18 cellular contexts compared by ENCODE assay signal in the genomic region with DNA sequence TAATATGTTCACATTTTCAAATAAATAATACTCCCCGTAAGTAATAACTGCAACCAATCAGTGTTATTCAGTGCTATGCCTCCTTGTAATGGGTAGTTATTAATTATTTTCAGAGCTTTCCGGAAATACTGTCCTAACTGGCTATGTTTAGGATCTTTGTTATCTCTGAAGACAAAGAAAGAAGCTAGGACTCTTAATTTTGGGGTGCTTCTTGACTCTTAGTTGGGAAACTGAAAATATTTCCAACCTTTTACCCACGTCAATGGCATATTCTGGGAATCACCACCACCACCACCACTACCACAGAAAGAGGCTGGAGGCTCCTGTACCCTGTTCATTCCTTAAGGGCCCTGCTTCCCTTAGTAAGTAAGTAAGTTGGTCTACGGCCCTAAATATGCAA. TPM values are rescaled to one million over a fixed set of nuclear protein-coding genes. Genes with fewer than 3 reads are reported as not detected.
DNase-seq lines count a peak whose midpoint lies in the region; ATAC-seq and TF ChIP-seq lines count a peak whose summit lies in the region.
"Had no signal": no experiment of that assay in that cellular context is flagged by ENCODE, and none has a peak within 500 bp of the region (broad histone marks: within the 10 kb centered on the region; RNA-seq: fewer than 3 reads in every experiment).

No MANE protein-coding gene starts in this region.

- H3K27me3 Mint-ChIP-seq in natural killer cell (ENCODE audit: low read depth in 2 of 2) (no peaks in the 10 kb centered on the region), memory B cell (no peaks in the 10 kb centered on the region)
- H3K27me3 Mint-ChIP-seq in natural killer cell treated with Interleukin-12 subunit alpha and Interleukin-12 subunit beta and Interleukin-15 and Interleukin-18, amount 100 ng/mL, for 72 hours: no peaks in the 10 kb centered on the region
- no peaks in the 10 kb centered on the region for H3K27me3 Mint-ChIP-seq in activated CD8-positive, alpha-beta T cell treated with anti-CD3 and anti-CD28 coated beads for 36 hours
- H3K27me3 Mint-ChIP-seq: IgD-negative memory B cell had no signal

- no peak for TF ChIP-seq CTCF in natural killer cell (IDR thresholded peaks at IDR 0.05)
- no peak for TF ChIP-seq CTCF in activated CD8-positive, alpha-beta T cell treated with anti-CD3 and anti-CD28 coated beads for 36 hours (IDR thresholded peaks at IDR 0.05)

- H3K9me3 Mint-ChIP-seq in natural killer cell: no peaks in the 10 kb centered on the region
- H3K9me3 Mint-ChIP-seq in natural killer cell treated with Interleukin-12 subunit alpha and Interleukin-12 subunit beta and Interleukin-15 and Interleukin-18, amount 100 ng/mL, for 72 hours: no peaks in the 10 kb centered on the region
- H3K9me3 Mint-ChIP-seq in activated CD8-positive, alpha-beta T cell treated with anti-CD3 and anti-CD28 coated beads for 36 hours: no peaks in the 10 kb centered on the region
- H3K9me3 Mint-ChIP-seq in memory B cell: no peaks in the 10 kb centered on the region
- H3K9me3 Mint-ChIP-seq: IgD-negative memory B cell had no signal

- no peak for ATAC-seq in natural killer cell
- no peak for ATAC-seq in natural killer cell treated with Interleukin-12 subunit alpha and Interleukin-12 subunit beta and Interleukin-15 and Interleukin-18, amount 100 ng/mL, for 72 hours
- no peak for ATAC-seq in activated CD8-positive, alpha-beta T cell treated with anti-CD3 and anti-CD28 coated beads for 36 hours
- no peak for ATAC-seq in memory B cell (ENCODE audit: low read depth)
- ATAC-seq in GM21529 (IDR thresholded peaks at IDR 0.05; ENCODE audit: unreplicated experiment): no peak
- ATAC-seq: GM12878 had no signal

- H3K36me3 Mint-ChIP-seq in natural killer cell (peaks cover 10% of the 10 kb centered on the region), memory B cell (peaks cover 31% of the 10 kb centered on the region)
- H3K36me3 Mint-ChIP-seq in natural killer cell treated with Interleukin-12 subunit alpha and Interleukin-12 subunit beta and Interleukin-15 and Interleukin-18, amount 100 ng/mL, for 72 hours: peaks cover 26% of the 10 kb centered on the region
- peaks cover 47% of the 10 kb centered on the region for H3K36me3 Mint-ChIP-seq in activated CD8-positive, alpha-beta T cell treated with anti-CD3 and anti-CD28 coated beads for 36 hours (ENCODE audit: low read depth)

- intact Hi-C loops in natural killer cell (cut with micrococcal nuclease): no loop called here
- intact Hi-C loops in activated CD8-positive, alpha-beta T cell treated with anti-CD3 and anti-CD28 coated beads for 36 hours (cut with micrococcal nuclease): no loop called here

- POLR2A ChIA-PET in activated CD8-positive, alpha-beta T cell treated with anti-CD3 and anti-CD28 coated beads for 36 hours (lab: Charles Lee): interaction anchor here (0.7 kb wide), 1 partner anchor 28 kb away, joined by 3 read pairs; no protein-coding TSS in a partner anchor

- H3K27ac Mint-ChIP-seq in natural killer cell (peak overlapping the region; percentile 5 to 10), memory B cell (peak overlapping the region; percentile 75)
- H3K27ac Mint-ChIP-seq in natural killer cell treated with Interleukin-12 subunit alpha and Interleukin-12 subunit beta and Interleukin-15 and Interleukin-18, amount 100 ng/mL, for 72 hours: no peak overlapping the region
- H3K27ac Mint-ChIP-seq in activated CD8-positive, alpha-beta T cell treated with anti-CD3 and anti-CD28 coated beads for 36 hours: peak overlapping the region; percentile 58

- CTCF ChIA-PET in activated CD8-positive, alpha-beta T cell treated with anti-CD3 and anti-CD28 coated beads for 36 hours (lab: Charles Lee): no interaction called here

- H3K4me1 Mint-ChIP-seq in natural killer cell (peaks cover 20 to 27% of the 10 kb centered on the region in 2 donors), memory B cell (peaks cover 11% of the 10 kb centered on the region)
- H3K4me1 Mint-ChIP-seq in natural killer cell treated with Interleukin-12 subunit alpha and Interleukin-12 subunit beta and Interleukin-15 and Interleukin-18, amount 100 ng/mL, for 72 hours (ENCODE audit: low read depth in 2 of 2): peaks cover 25 to 26% of the 10 kb centered on the region in 2 donors
- peaks cover 13% of the 10 kb centered on the region for H3K4me1 Mint-ChIP-seq in activated CD8-positive, alpha-beta T cell treated with anti-CD3 and anti-CD28 coated beads for 36 hours (ENCODE audit: low read depth)

- no peak for DNase-seq in natural killer cell
- DNase-seq in natural killer cell treated with Interleukin-12 subunit alpha and Interleukin-12 subunit beta and Interleukin-15 and Interleukin-18, amount 100 ng/mL, for 72 hours (ENCODE audit: low spot score): no peak
- no peak for DNase-seq in activated CD8-positive, alpha-beta T cell treated with anti-CD3 and anti-CD28 coated beads for 36 hours
- DNase-seq in memory B cell (ENCODE audit: low spot score in 2 of 2): no peak
- no peak for DNase-seq in CD1c-positive myeloid dendritic cell (ENCODE audit: extremely low spot score)
- DNase-seq in NCI-H2107 treated with DMSO at 0.1 percent for 48 hours (lab: John Stamatoyannopoulos, UW; ENCODE audit: unreplicated experiment): no peak
- DNase-seq: GDM1, HCEC 1CT, MV-4-11, NCI-H1417, NCI-H1930, NCI-H2171, NCI-H446, NCI-H69, SHP77 had no signal

- no peak overlapping the region for H3K4me3 Mint-ChIP-seq in natural killer cell
- no peak overlapping the region for H3K4me3 Mint-ChIP-seq in natural killer cell treated with Interleukin-12 subunit alpha and Interleukin-12 subunit beta and Interleukin-15 and Interleukin-18, amount 100 ng/mL, for 72 hours
- H3K4me3 Mint-ChIP-seq in activated CD8-positive, alpha-beta T cell treated with anti-CD3 and anti-CD28 coated beads for 36 hours: no peak overlapping the region
- H3K4me3 Mint-ChIP-seq in memory B cell: no peak overlapping the region
- H3K4me3 Mint-ChIP-seq: IgD-negative memory B cell had no signal

RNA-seq across cellular contexts. Expression of a gene that starts 39.1 kb away (rescaled TPM):
- 10 to 100 TPM in 2 of 3 donors, 1 to 10 TPM in 1; 9.4 to 15.5 (median 13.7) TPM for total RNA-seq in natural killer cell
- total RNA-seq in natural killer cell treated with Interleukin-12 subunit alpha and Interleukin-12 subunit beta and Interleukin-15 and Interleukin-18, amount 100 ng/mL, for 72 hours: 10 to 100 TPM; 17.0 to 24.9 TPM
- total RNA-seq in activated CD8-positive, alpha-beta T cell treated with anti-CD3 and anti-CD28 coated beads for 36 hours: 10 to 100 TPM; 14.9 to 16.3 TPM

Comparison
In these comparisons a context has a peak if more than half of its experiments do, and no peak if none do; other contexts are left out.
1. H3K27ac Mint-ChIP-seq: peak in natural killer cell (2 of 2), activated CD8-positive, alpha-beta T cell treated with anti-CD3 and anti-CD28 coated beads for 36 hours (single experiment) and memory B cell (single experiment); none in natural killer cell treated with Interleukin-12 subunit alpha and Interleukin-12 subunit beta and Interleukin-15 and Interleukin-18, amount 100 ng/mL, for 72 hours (0 of 2).